18 cellular contexts compared by ENCODE assay signal in genomic region chr5:149063901-149064478, GRCh38. TPM values are rescaled to one million over a fixed set of nuclear protein-coding genes. Genes with fewer than 3 reads are reported as not detected.
DNase-seq lines count a peak whose midpoint lies in the region; ATAC-seq, FAIRE-seq and TF ChIP-seq lines count a peak whose summit lies in the region.
"Had no signal": no experiment of that assay in that cellular context is flagged by ENCODE, and none has a peak within 500 bp of the region (broad histone marks: within the 10 kb centered on the region; RNA-seq: fewer than 3 reads in every experiment).

No MANE protein-coding gene starts in this region.

- no peak overlapping the region for H3K27ac Mint-ChIP-seq in naive thymus-derived CD8-positive, alpha-beta T cell
- H3K27ac Mint-ChIP-seq: activated CD8-positive, alpha-beta memory T cell treated with anti-CD3 and anti-CD28 coated beads, Interleukin-2, amount 10 ng/mL, durations not matched to agents 7 days and 5 days; activated T-helper 17 cell treated with anti-CD3 and anti-CD28 coated beads, Interleukin-2, amount 50 U/mL, for 72 hours; memory B cell; stimulated activated naive CD8-positive, alpha-beta T cell treated with anti-CD3 and anti-CD28 coated beads, Interleukin-15, amount 100 ng/mL, for 72 hours had no signal

- no peak for FAIRE-seq in bronchial epithelial cell (lab: Jason Lieb, UNC)

- H3K36me3 ChIP-seq in bronchial epithelial cell (ENCODE audit: control insufficient read depth, insufficient read depth, low read length) (no peaks in the 10 kb centered on the region), left ventricle myocardium inferior (no peaks in the 10 kb centered on the region)

- no peaks in the 10 kb centered on the region for H3K27me3 ChIP-seq in bronchial epithelial cell (ENCODE audit: control insufficient read depth, insufficient read depth, low read length)
- no peaks in the 10 kb centered on the region for H3K27me3 ChIP-seq in left ventricle myocardium inferior (ENCODE audit: low read depth)

- H3K9me3 Mint-ChIP-seq in naive thymus-derived CD8-positive, alpha-beta T cell, result peaks cover 0 to 23% (median 6%) of the 10 kb centered on the region in 9 donors

- H3K4me3 ChIP-seq in bronchial epithelial cell (ENCODE audit: low read depth, low read length) (no peak overlapping the region), left ventricle myocardium inferior (no peak overlapping the region)

- peaks cover 64% of the 10 kb centered on the region for H3K4me1 ChIP-seq in left ventricle myocardium inferior

- DNase-seq in HT-29 (ENCODE audit: low spot score) (peak; percentile 73), bronchial epithelial cell (ENCODE audit: low read depth) (peak; percentile 55), left ventricle myocardium inferior (peak; percentile 32), substantia nigra (lab: John Stamatoyannopoulos, UW) (no peak), NCI-H2081 (lab: John Stamatoyannopoulos, UW) (no peak)
- no peak for DNase-seq in naive thymus-derived CD8-positive, alpha-beta T cell
- DNase-seq: activated CD4-positive, alpha-beta T cell treated with anti-CD3 and anti-CD28 coated beads for 4 hours; activated CD8-positive, alpha-beta memory T cell treated with anti-CD3 and anti-CD28 coated beads, Interleukin-2, amount 10 ng/mL, durations not matched to agents 7 days and 5 days; DMS79; naive B cell; NCI-H2029; stimulated activated naive CD8-positive, alpha-beta T cell treated with anti-CD3 and anti-CD28 coated beads, Interleukin-15, amount 100 ng/mL, for 72 hours had no signal

- peaks cover 0 to 6% (median 3%) of the 10 kb centered on the region in 5 donors for H3K27me3 Mint-ChIP-seq in naive thymus-derived CD8-positive, alpha-beta T cell

- no peak for ATAC-seq in naive thymus-derived CD8-positive, alpha-beta T cell
- ATAC-seq in HG03025 (IDR thresholded peaks at IDR 0.05; ENCODE audit: low FRiP score, unreplicated experiment), result no peak
- ATAC-seq: activated CD8-positive, alpha-beta memory T cell treated with anti-CD3 and anti-CD28 coated beads, Interleukin-2, amount 10 ng/mL, durations not matched to agents 7 days and 5 days; activated T-helper 17 cell treated with anti-CD3 and anti-CD28 coated beads, Interleukin-2, amount 50 U/mL, for 72 hours; stimulated activated naive CD8-positive, alpha-beta T cell treated with anti-CD3 and anti-CD28 coated beads, Interleukin-15, amount 100 ng/mL, for 72 hours had no signal

- intact Hi-C loops in left ventricle myocardium inferior (cut with micrococcal nuclease), result no loop called here

- peaks cover 0 to 8% (median 0%) of the 10 kb centered on the region in 3 donors for H3K36me3 Mint-ChIP-seq in naive thymus-derived CD8-positive, alpha-beta T cell
- H3K36me3 Mint-ChIP-seq: activated CD8-positive, alpha-beta memory T cell treated with anti-CD3 and anti-CD28 coated beads, Interleukin-2, amount 10 ng/mL, durations not matched to agents 7 days and 5 days; brain; memory B cell; naive B cell had no signal

- POLR2A ChIA-PET in naive thymus-derived CD8-positive, alpha-beta T cell (lab: Charles Lee), result no interaction called here

- no peaks in the 10 kb centered on the region for H3K4me1 Mint-ChIP-seq in naive thymus-derived CD8-positive, alpha-beta T cell
- H3K4me1 Mint-ChIP-seq: activated CD8-positive, alpha-beta memory T cell treated with anti-CD3 and anti-CD28 coated beads, Interleukin-2, amount 10 ng/mL, durations not matched to agents 7 days and 5 days; activated T-helper 17 cell treated with anti-CD3 and anti-CD28 coated beads, Interleukin-2, amount 50 U/mL, for 72 hours; memory B cell; naive B cell; stimulated activated naive CD8-positive, alpha-beta T cell treated with anti-CD3 and anti-CD28 coated beads, Interleukin-15, amount 100 ng/mL, for 72 hours had no signal

- no peak overlapping the region for H3K4me3 Mint-ChIP-seq in naive thymus-derived CD8-positive, alpha-beta T cell
- H3K4me3 Mint-ChIP-seq: activated CD8-positive, alpha-beta memory T cell treated with anti-CD3 and anti-CD28 coated beads, Interleukin-2, amount 10 ng/mL, durations not matched to agents 7 days and 5 days; activated T-helper 17 cell treated with anti-CD3 and anti-CD28 coated beads, Interleukin-2, amount 50 U/mL, for 72 hours; brain; memory B cell; stimulated activated naive CD8-positive, alpha-beta T cell treated with anti-CD3 and anti-CD28 coated beads, Interleukin-15, amount 100 ng/mL, for 72 hours had no signal

- H3K27ac ChIP-seq in left ventricle myocardium inferior (replicated peaks) (peak overlapping the region; percentile 93), substantia nigra (ENCODE audit: low read depth, low read length, poor library complexity, severe bottlenecking) (peak overlapping the region; percentile 98)
- H3K27ac ChIP-seq: KMS-11, parathyroid adenoma had no signal

- no peak for TF ChIP-seq CTCF in bronchial epithelial cell (IDR thresholded peaks at IDR 0.05; ENCODE audit: insufficient read depth, low read length, severe bottlenecking)
- TF ChIP-seq CTCF in left ventricle myocardium inferior (IDR thresholded peaks at IDR 0.05; ENCODE audit: borderline replicate concordance), result no peak

- H3K9me3 ChIP-seq in left ventricle myocardium inferior (replicated peaks), result no peaks in the 10 kb centered on the region

RNA-seq across cellular contexts. Expression of gene SH3TC2, which starts 1.1 kb away (rescaled TPM):
- total RNA-seq in HT-29 (2014; rRNA removed; shearing (Covaris generic)), result 18.0 and 19.9 TPM in 2 replicates
- total RNA-seq in bronchial epithelial cell (4.0 and 4.7 TPM in 2 replicates), left ventricle myocardium inferior (9.4 TPM)
- total RNA-seq in naive thymus-derived CD8-positive, alpha-beta T cell, result not detected
- polyA plus RNA-seq in naive thymus-derived CD8-positive, alpha-beta T cell, result not detected
- total RNA-seq: activated CD8-positive, alpha-beta memory T cell treated with anti-CD3 and anti-CD28 coated beads, Interleukin-2, amount 10 ng/mL, durations not matched to agents 7 days and 5 days; activated T-helper 17 cell treated with anti-CD3 and anti-CD28 coated beads, Interleukin-2, amount 50 U/mL, for 72 hours had no signal

Comparison
In these comparisons a context has a peak if more than half of its experiments do, and no peak if none do; other contexts are left out.
1. DNase-seq: peak in HT-29 (single experiment), bronchial epithelial cell (single experiment) and left ventricle myocardium inferior (single experiment); none in substantia nigra (0 of 49), naive thymus-derived CD8-positive, alpha-beta T cell (0 of 10) and NCI-H2081 (0 of 2).